ENCODE assay signal across 11 cellular contexts in genomic region chr22:43289976-43290663, GRCh38. TPM values are rescaled to one million over a fixed set of nuclear protein-coding genes. Genes with fewer than 3 reads are reported as not detected.
DNase-seq lines count a peak whose midpoint lies in the region; ATAC-seq and TF ChIP-seq lines count a peak whose summit lies in the region.
"Had no signal": no experiment of that assay in that cellular context is flagged by ENCODE, and none has a peak within 500 bp of the region (broad histone marks: within the 10 kb centered on the region; RNA-seq: fewer than 3 reads in every experiment).

No MANE protein-coding gene starts in this region.

- intact Hi-C loops in Right ventricle myocardium superior (cut with DNase I) (no loop called here), cardiac septum (cut with DNase I) (loop anchor here (5.0 kb wide), 1 partner anchor 52 kb away; the partner anchor contains the start of gene SCUBE1), lower leg skin (cut with DNase I; ENCODE audit: low total_unique reads) (no loop called here)

- 44 to 47% methylated on average over 9 to 10 of the region's 10 CpGs for WGBS in lower leg skin, 2 donors

- no peak for TF ChIP-seq POLR2A in lower leg skin (IDR thresholded peaks at IDR 0.05)

- peak; percentile 68 for DNase-seq in Right ventricle myocardium superior
- no peak for DNase-seq in cardiac septum (ENCODE audit: low spot score)
- peak; percentile 10 for DNase-seq in astrocyte of the spinal cord (ENCODE audit: low read depth, low spot score)
- peak; percentile 52 to 89 for DNase-seq in lower leg skin (ENCODE audit: low spot score in 2 of 2)
- DNase-seq in NCI-H82 treated with DMSO at 0.1 percent for 48 hours (lab: John Stamatoyannopoulos, UW; ENCODE audit: unreplicated experiment) = no peak
- no peak for DNase-seq in C1 segment of cervical spinal cord (lab: John Stamatoyannopoulos, UW)
- DNase-seq: CD8-positive, alpha-beta T cell; T-helper 9 cell had no signal

- TF ChIP-seq CTCF in astrocyte of the spinal cord (IDR thresholded peaks at IDR 0.05; ENCODE audit: low read depth, low read length) (no peak), lower leg skin (IDR thresholded peaks at IDR 0.05) (no peak)

- in situ Hi-C loops in astrocyte of the spinal cord (cut with HindIII; ENCODE audit: low sequenced_read_pairs) = no loop called here

- no peak overlapping the region for H3K4me3 ChIP-seq in astrocyte of the spinal cord (ENCODE audit: low read depth, low read length)
- H3K4me3 ChIP-seq in lower leg skin (ENCODE audit: low read depth, poor library complexity, severe bottlenecking) = no peak overlapping the region

- ATAC-seq in Right ventricle myocardium superior (ENCODE audit: poor library complexity) (peak; percentile 56), HG03469 (IDR thresholded peaks at IDR 0.05; ENCODE audit: unreplicated experiment) (no peak), HG03354 (IDR thresholded peaks at IDR 0.05; ENCODE audit: poor library complexity, severe bottlenecking, unreplicated experiment) (no peak)
- ATAC-seq: CD8-positive, alpha-beta T cell; esophagus mucosa had no signal

RNA-seq across cellular contexts. Expression of gene SCUBE1, which starts 53.1 kb away (rescaled TPM):
- 0.24 TPM for total RNA-seq in Right ventricle myocardium superior
- total RNA-seq in cardiac septum = 1.1 TPM
- 1 to 10 TPM in 1 of 4 donors, under 1 TPM in 3; 0.20 to 1.1 (median 0.28) TPM for total RNA-seq in lower leg skin
- total RNA-seq: CD8-positive, alpha-beta T cell had no signal

Comparison
In these comparisons a context has a peak if more than half of its experiments do, and no peak if none do; other contexts are left out.
1. DNase-seq: peak in Right ventricle myocardium superior (single experiment), astrocyte of the spinal cord (single experiment) and lower leg skin (2 of 2); none in cardiac septum (single experiment), NCI-H82 treated with DMSO at 0.1 percent for 48 hours (single experiment) and C1 segment of cervical spinal cord (0 of 14).